19 cellular contexts compared by ENCODE assay signal in the genomic region with DNA sequence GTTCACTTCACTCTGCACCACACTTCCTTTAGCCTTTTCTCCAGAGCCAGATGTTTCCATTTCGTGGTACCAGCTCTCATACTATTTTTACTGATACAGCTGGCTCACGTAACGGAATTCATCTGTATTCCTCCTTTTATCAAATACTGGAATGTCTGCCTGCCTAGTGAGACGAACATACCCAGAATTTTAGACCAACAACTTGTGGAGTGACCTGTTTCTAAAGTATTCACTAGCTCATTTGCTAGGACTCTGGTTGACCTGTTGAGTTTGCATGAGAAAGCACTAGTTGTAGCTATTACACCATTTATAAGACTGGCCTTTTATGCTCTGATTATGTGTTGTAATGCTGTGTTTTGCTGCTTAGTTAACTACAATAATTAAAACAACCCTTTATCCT. TPM values are rescaled to one million over a fixed set of nuclear protein-coding genes. Genes with fewer than 3 reads are reported as not detected.
DNase-seq lines count a peak whose midpoint lies in the region; ATAC-seq and TF ChIP-seq lines count a peak whose summit lies in the region.
"Had no signal": no experiment of that assay in that cellular context is flagged by ENCODE, and none has a peak within 500 bp of the region (broad histone marks: within the 10 kb centered on the region; RNA-seq: fewer than 3 reads in every experiment).

No MANE protein-coding gene starts in this region.

- H3K9me3 ChIP-seq in ascending aorta: no peaks in the 10 kb centered on the region
- H3K9me3 ChIP-seq in thoracic aorta: no peaks in the 10 kb centered on the region
- H3K9me3 ChIP-seq: HAP-1 had no signal

- DNase-seq in EH (ENCODE audit: low read depth) (peak; percentile 20), ascending aorta (ENCODE audit: low spot score in 2 of 2) (no peak), thoracic aorta (ENCODE audit: low spot score) (no peak), KBM-7 (no peak), ACHN (no peak), glomerular visceral epithelial cell (ENCODE audit: extremely low spot score) (no peak)
- no peak for DNase-seq in activated CD4-positive, alpha-beta T cell treated with anti-CD3 and anti-CD28 coated beads for 4 hours
- DNase-seq: C1 segment of cervical spinal cord; CD4-positive, CD25-positive, alpha-beta regulatory T cell; CD8-positive, alpha-beta memory T cell; COR-L47; DMS 273 treated with DMSO at 0.1 percent for 48 hours; DMS53; DND-41; Karpas-422 had no signal

- peak; percentile 82 for ATAC-seq in thoracic aorta (ENCODE audit: insufficient number of reproducible peaks, low FRiP score, low read depth)
- ATAC-seq: K562 had no signal

- no peak for TF ChIP-seq CTCF in ascending aorta (IDR thresholded peaks at IDR 0.05)
- TF ChIP-seq CTCF in thoracic aorta (IDR thresholded peaks at IDR 0.05): no peak

- in situ Hi-C loops in KBM-7 (cut with MboI; ENCODE audit: low pct_unique_long_range_greater_than_20kb, low sequenced_read_pairs): no loop called here
- in situ Hi-C loops in ACHN (cut with HindIII; ENCODE audit: low pct_ligation_motif_present, low pct_unique_long_range_greater_than_20kb, low sequenced_read_pairs): no loop called here

- H3K36me3 ChIP-seq in ascending aorta (no peaks in the 10 kb centered on the region), thoracic aorta (no peaks in the 10 kb centered on the region)
- H3K36me3 ChIP-seq: HAP-1 had no signal

- H3K4me1 ChIP-seq in ascending aorta (peaks cover 0 to 24% of the 10 kb centered on the region in 2 donors), thoracic aorta (ENCODE audit: control insufficient read depth in 1 of 2, low read depth in 2 of 2) (peaks cover 14 to 35% of the 10 kb centered on the region in 2 donors)
- H3K4me1 ChIP-seq: HAP-1 had no signal

- H3K4me3 ChIP-seq in ascending aorta: no peak overlapping the region
- H3K4me3 ChIP-seq in thoracic aorta: no peak overlapping the region
- H3K4me3 ChIP-seq: HAP-1, K562 had no signal

- H3K27me3 ChIP-seq in ascending aorta (no peaks in the 10 kb centered on the region), thoracic aorta (replicated peaks; ENCODE audit: insufficient read depth) (no peaks in the 10 kb centered on the region)

- H3K27ac ChIP-seq in ascending aorta (peak overlapping the region; percentile 75 to 76), thoracic aorta (peak overlapping the region; percentile 76 to 84)
- H3K27ac ChIP-seq: HL-60 had no signal

- intact Hi-C loops in ascending aorta (cut with DNase I): no loop called here

RNA-seq across cellular contexts. Expression of a gene that starts 22.6 kb away (rescaled TPM):
- total RNA-seq in ascending aorta (39.1 TPM), thoracic aorta (10 to 100 TPM; 58.8 to 91.7 TPM)
- total RNA-seq: CD4-positive, CD25-positive, alpha-beta regulatory T cell; CD8-positive, alpha-beta memory T cell; HT1080; K562 had no signal
